In genomic region chr2:52934354-52934898, GRCh38 we compare ENCODE assay signal across 9 cellular contexts.
DNase-seq lines count a peak whose midpoint lies in the region; ATAC-seq and TF ChIP-seq lines count a peak whose summit lies in the region.
"Had no signal": no experiment of that assay in that cellular context is flagged by ENCODE, and none has a peak within 500 bp of the region (broad histone marks: within the 10 kb centered on the region; RNA-seq: fewer than 3 reads in every experiment).

No MANE protein-coding gene starts in this region.

- WGBS in gastroesophageal sphincter (ENCODE audit: low coverage in 1 of 2), 2 donors = 33 to 56% methylated on average over 3 of the region's 3 CpGs

- no peaks in the 10 kb centered on the region for H3K27me3 ChIP-seq in right atrium auricular region
- H3K27me3 ChIP-seq in gastroesophageal sphincter = no peaks in the 10 kb centered on the region

- H3K4me3 Mint-ChIP-seq in activated T-cell treated with anti-CD3 and anti-CD28 coated beads, Interleukin-2, amount 50 U/mL, for 4 hours = no peak overlapping the region

- TF ChIP-seq POLR2A in gastroesophageal sphincter (IDR thresholded peaks at IDR 0.05) = no peak

- no peak for TF ChIP-seq CTCF in omental fat pad (IDR thresholded peaks at IDR 0.05)
- no peak for TF ChIP-seq CTCF in right atrium auricular region (IDR thresholded peaks at IDR 0.05)
- no peak for TF ChIP-seq CTCF in gastroesophageal sphincter (IDR thresholded peaks at IDR 0.05)

- no peak for TF ChIP-seq EP300 in gastroesophageal sphincter (IDR thresholded peaks at IDR 0.05)

- DNase-seq in SW480 (ENCODE audit: low spot score) (peak; percentile 75), omental fat pad (ENCODE audit: low spot score) (no peak), NCI-H1436 (lab: John Stamatoyannopoulos, UW) (no peak), right atrium auricular region (ENCODE audit: low spot score) (no peak)
- no peak for DNase-seq in activated T-cell treated with anti-CD3 and anti-CD28 coated beads, Interleukin-2, amount 50 U/mL, for 4 hours
- DNase-seq: SIG-M5 had no signal

- no peaks in the 10 kb centered on the region for H3K36me3 Mint-ChIP-seq in activated T-cell treated with anti-CD3 and anti-CD28 coated beads, Interleukin-2, amount 50 U/mL, for 4 hours (ENCODE audit: insufficient read depth)

- ATAC-seq in GM18907 (IDR thresholded peaks at IDR 0.05; ENCODE audit: unreplicated experiment) (peak; percentile 55), HG02981 (IDR thresholded peaks at IDR 0.05; ENCODE audit: unreplicated experiment) (peak; percentile 57), omental fat pad (ENCODE audit: low FRiP score) (peak; percentile 57), gastroesophageal sphincter (no peak)
- no peak for ATAC-seq in activated T-cell treated with anti-CD3 and anti-CD28 coated beads, Interleukin-2, amount 50 U/mL, for 4 hours

- H3K9me3 ChIP-seq in right atrium auricular region (no peaks in the 10 kb centered on the region), gastroesophageal sphincter (peaks cover 0 to 8% (median 0%) of the 10 kb centered on the region in 3 donors)

- H3K27ac ChIP-seq in right atrium auricular region (no peak overlapping the region), gastroesophageal sphincter (no peak overlapping the region)

- H3K9me3 Mint-ChIP-seq in activated T-cell treated with anti-CD3 and anti-CD28 coated beads, Interleukin-2, amount 50 U/mL, for 4 hours = peaks cover 6% of the 10 kb centered on the region

- H3K4me3 ChIP-seq in right atrium auricular region = no peak overlapping the region
- no peak overlapping the region for H3K4me3 ChIP-seq in gastroesophageal sphincter

- H3K4me1 Mint-ChIP-seq in activated T-cell treated with anti-CD3 and anti-CD28 coated beads, Interleukin-2, amount 50 U/mL, for 4 hours (ENCODE audit: low read depth) = no peaks in the 10 kb centered on the region

- no peaks in the 10 kb centered on the region for H3K27me3 Mint-ChIP-seq in activated T-cell treated with anti-CD3 and anti-CD28 coated beads, Interleukin-2, amount 50 U/mL, for 4 hours (ENCODE audit: low read depth)

- H3K4me1 ChIP-seq in right atrium auricular region (no peaks in the 10 kb centered on the region), gastroesophageal sphincter (no peaks in the 10 kb centered on the region)

- H3K36me3 ChIP-seq in right atrium auricular region = no peaks in the 10 kb centered on the region
- H3K36me3 ChIP-seq in gastroesophageal sphincter = no peaks in the 10 kb centered on the region

Comparison
In these comparisons a context has a peak if more than half of its experiments do, and no peak if none do; other contexts are left out.
1. ATAC-seq: peak in GM18907 (single experiment), HG02981 (single experiment) and omental fat pad (single experiment); none in activated T-cell treated with anti-CD3 and anti-CD28 coated beads, Interleukin-2, amount 50 U/mL, for 4 hours (0 of 2) and gastroesophageal sphincter (single experiment).